15 cellular contexts compared by ENCODE assay signal in genomic region chr6:44649365-44650025, GRCh38.
DNase-seq lines count a peak whose midpoint lies in the region; ATAC-seq and TF ChIP-seq lines count a peak whose summit lies in the region.
"Had no signal": no experiment of that assay in that cellular context is flagged by ENCODE, and none has a peak within 500 bp of the region (broad histone marks: within the 10 kb centered on the region; RNA-seq: fewer than 3 reads in every experiment).

No MANE protein-coding gene starts in this region.

- no peak overlapping the region for H3K18ac ChIP-seq in IMR-90 (ENCODE audit: low read depth, low read length)
- no peak overlapping the region for H3K18ac ChIP-seq in mesendoderm (ENCODE audit: low read length)

- peak; percentile 36 for ATAC-seq in CD8-positive, alpha-beta T cell
- ATAC-seq in IMR-90 (ENCODE audit: low read depth) (peak; percentile 44), GM19023 (IDR thresholded peaks at IDR 0.05; ENCODE audit: unreplicated experiment) (no peak)

- no peak overlapping the region for H2BK5ac ChIP-seq in IMR-90 (ENCODE audit: low read depth, low read length, poor library complexity, severe bottlenecking)
- H2BK5ac ChIP-seq in mesendoderm (ENCODE audit: low read length) = no peak overlapping the region

- no peaks in the 10 kb centered on the region for H3K36me3 Mint-ChIP-seq in CD8-positive, alpha-beta T cell

- POLR2A ChIA-PET in CD8-positive, alpha-beta T cell (lab: Charles Lee) = no interaction called here
- POLR2A ChIA-PET in IMR-90 (lab: Charles Lee; ENCODE audit: unreplicated experiment) = no interaction called here

- no TSS peak for BruUV-seq in IMR-90 (replicated peaks; lab: Mats Ljungman, UMichigan)

- H3K56ac ChIP-seq in IMR-90 (ENCODE audit: extremely low read depth, insufficient read depth, low read length) (no peak overlapping the region), mesendoderm (ENCODE audit: low read length) (no peak overlapping the region)

- H3K27ac Mint-ChIP-seq in CD8-positive, alpha-beta T cell = no peak overlapping the region
- H3K27ac Mint-ChIP-seq: dendritic cell treated with granulocyte-macrophage colony-stimulating factor and Interleukin-4, amounts not matched to agents 40 ng/mL and 50 ng/mL, for 4 days had no signal

- CTCF ChIA-PET in CD8-positive, alpha-beta T cell (lab: Charles Lee) = interaction anchor here (1.2 to 2.5 kb wide), 2 partner anchors 770 to 1065 kb away, joined by 3 to 9 read pairs; no protein-coding TSS in a partner anchor
- CTCF ChIA-PET in IMR-90 (lab: Yijun Ruan, JAX) = interaction anchor here (1.4 kb wide), 1 partner anchor 174 kb away, joined by 5 read pairs; no protein-coding TSS in a partner anchor

- intact Hi-C loops in CD8-positive, alpha-beta T cell (cut with DNase I, micrococcal nuclease) = loop anchor here (10.0 kb wide), 2 partner anchors 175 to 685 kb away; no protein-coding TSS in a partner anchor
- intact Hi-C loops in IMR-90 (cut with micrococcal nuclease) = loop anchor here (2.0 kb wide), 1 partner anchor 67 kb away; no protein-coding TSS in a partner anchor

- H3K27me3 ChIP-seq in CD8-positive, alpha-beta T cell (ENCODE audit: insufficient read depth, low read length) = no peaks in the 10 kb centered on the region
- H3K27me3 ChIP-seq in IMR-90 (ENCODE audit: control insufficient read depth, insufficient read depth, low read length) (no peaks in the 10 kb centered on the region; the same call in 1 of the 2 replicates), mesendoderm (ENCODE audit: insufficient read depth, low read length, poor library complexity) (no peaks in the 10 kb centered on the region)

- no peak overlapping the region for H2AFZ ChIP-seq in IMR-90 (replicated peaks; ENCODE audit: low read length, poor library complexity)

- no peak overlapping the region for H3K4me3 ChIP-seq in CD8-positive, alpha-beta T cell (ENCODE audit: low read depth, low read length)
- no peak overlapping the region for H3K4me3 ChIP-seq in IMR-90 (ENCODE audit: insufficient read depth, low read depth, low read length)
- no peak overlapping the region for H3K4me3 ChIP-seq in astrocyte of the cerebellum (ENCODE audit: low read depth, low read length)
- no peak overlapping the region for H3K4me3 ChIP-seq in mesendoderm (ENCODE audit: low read length)
- H3K4me3 ChIP-seq: BLaER1, MG63 had no signal

- no peak overlapping the region for H2AK5ac ChIP-seq in IMR-90 (ENCODE audit: low read depth, low read length)
- peak overlapping the region; percentile 20 for H2AK5ac ChIP-seq in mesendoderm (ENCODE audit: low read length)

- H3K27ac ChIP-seq in CD8-positive, alpha-beta T cell (ENCODE audit: low read depth, low read length) = no peak overlapping the region
- H3K27ac ChIP-seq in IMR-90 (ENCODE audit: insufficient read depth, low read length) (no peak overlapping the region), mesendoderm (ENCODE audit: low read depth, low read length) (no peak overlapping the region)
- H3K27ac ChIP-seq: BLaER1 had no signal

- no peak for TF ChIP-seq RAD21 in IMR-90 (IDR thresholded peaks at IDR 0.05; ENCODE audit: low read length)

- H2BK15ac ChIP-seq in IMR-90 (ENCODE audit: low read depth, low read length) (no peak overlapping the region), mesendoderm (replicated peaks; ENCODE audit: low read depth) (no peak overlapping the region)

- H4K5ac ChIP-seq in IMR-90 (ENCODE audit: low read depth, low read length) = no peak overlapping the region
- H4K5ac ChIP-seq in mesendoderm (ENCODE audit: low read length) = no peak overlapping the region

- no peaks in the 10 kb centered on the region for H3K36me3 ChIP-seq in CD8-positive, alpha-beta T cell (ENCODE audit: insufficient read depth, low read length)
- H3K36me3 ChIP-seq in IMR-90 (ENCODE audit: control insufficient read depth, insufficient read depth, low read length) (no peaks in the 10 kb centered on the region), mesendoderm (ENCODE audit: control insufficient read depth, insufficient read depth, low read length) (no peaks in the 10 kb centered on the region)
- H3K36me3 ChIP-seq: BLaER1, MG63 had no signal

- no peaks in the 10 kb centered on the region for H3K4me1 Mint-ChIP-seq in CD8-positive, alpha-beta T cell (ENCODE audit: low read depth)

- H3K9me3 Mint-ChIP-seq in CD8-positive, alpha-beta T cell = peaks cover 2% of the 10 kb centered on the region
- H3K9me3 Mint-ChIP-seq: dendritic cell treated with granulocyte-macrophage colony-stimulating factor and Interleukin-4, amounts not matched to agents 40 ng/mL and 50 ng/mL, for 4 days had no signal

- H4K20me1 ChIP-seq in IMR-90 (ENCODE audit: insufficient read depth, low read length) = no peaks in the 10 kb centered on the region
- H4K20me1 ChIP-seq: BLaER1 had no signal

- H3K79me1 ChIP-seq in IMR-90 (ENCODE audit: low read depth in 1 of 2, low read length in 2 of 2) = no peaks in the 10 kb centered on the region
- H3K79me1 ChIP-seq in mesendoderm (ENCODE audit: low read length) = no peaks in the 10 kb centered on the region

- H3K4ac ChIP-seq in IMR-90 (ENCODE audit: low read depth, low read length) (no peak overlapping the region), mesendoderm (ENCODE audit: low read depth, low read length) (no peak overlapping the region)

- H2BK120ac ChIP-seq in IMR-90 (ENCODE audit: low read depth, low read length) (no peak overlapping the region), mesendoderm (ENCODE audit: low read depth, low read length) (no peak overlapping the region)

- no peak overlapping the region for H3K9ac ChIP-seq in IMR-90 (ENCODE audit: low read depth, low read length)
- H3K9ac ChIP-seq in mesendoderm (ENCODE audit: low read length) = no peak overlapping the region
- H3K9ac ChIP-seq: BLaER1 had no signal

- DNase-seq in CD8-positive, alpha-beta T cell = no peak
- DNase-seq in IMR-90 = peak; percentile 61
- peak; percentile 74 for DNase-seq in astrocyte of the cerebellum (ENCODE audit: low read depth)
- no peak for DNase-seq in mesendoderm
- DNase-seq in T-helper 9 cell = no peak
- DNase-seq in COLO829 (ENCODE audit: low spot score) = no peak
- DNase-seq in SK-N-DZ (ENCODE audit: low spot score) = no peak
- DNase-seq: activated T-cell treated with anti-CD3 and anti-CD28 coated beads, Interleukin-2, amount 50 U/mL, for 1 hour; kidney; MG63; NCI-H2107; stimulated activated naive CD4-positive, alpha-beta T cell treated with Interleukin-2 at 50 U/mL for 16 hours had no signal

- H4K8ac ChIP-seq in IMR-90 (ENCODE audit: low read depth in 2 of 2, low read length in 2 of 2) (no peak overlapping the region), mesendoderm (ENCODE audit: low read depth, low read length) (no peak overlapping the region)

- H3K9me1 ChIP-seq in IMR-90 (ENCODE audit: insufficient read depth, low read length) = peaks cover 4% of the 10 kb centered on the region; the same call in 1 of the 2 replicates

- in situ Hi-C loops in IMR-90 (cut with MboI; ENCODE audit: low sequenced_read_pairs) = loop anchor here (10.0 to 25.0 kb wide), 3 partner anchors 175 to 1263 kb away; no protein-coding TSS in a partner anchor
- in situ Hi-C loops in astrocyte of the cerebellum (cut with HindIII; ENCODE audit: low sequenced_read_pairs) = loop anchor here (25.0 kb wide), 2 partner anchors 438 to 1288 kb away; no protein-coding TSS in a partner anchor

- H3K27me3 Mint-ChIP-seq in CD8-positive, alpha-beta T cell (ENCODE audit: low read depth) = peaks cover 7% of the 10 kb centered on the region

- H3K4me1 ChIP-seq in CD8-positive, alpha-beta T cell (ENCODE audit: insufficient read depth, low read length) = no peaks in the 10 kb centered on the region
- H3K4me1 ChIP-seq in IMR-90 (ENCODE audit: control insufficient read depth, insufficient read depth, low read length) = peaks cover 5% of the 10 kb centered on the region
- peaks cover 6% of the 10 kb centered on the region for H3K4me1 ChIP-seq in mesendoderm (ENCODE audit: control insufficient read depth, low read depth, low read length)

- WGBS in IMR-90 (ENCODE audit: extremely low coverage in 2 of 2, insufficient read length in 1 of 2), 2 experiments = no CpG with 5 or more reads among the region's 4 CpGs
- WGBS in mesendoderm (ENCODE audit: extremely low coverage, insufficient coverage, low lambda C conversion rate) = no CpG with 5 or more reads among the region's 4 CpGs

- no peaks in the 10 kb centered on the region for H3K79me2 ChIP-seq in mesendoderm (ENCODE audit: control insufficient read depth, insufficient read depth, low read length)

- no peak overlapping the region for H2AK9ac ChIP-seq in IMR-90 (replicated peaks; ENCODE audit: low read depth, low read length, poor library complexity)

- dilution Hi-C loops in IMR-90 (cut with HindIII; ENCODE audit: low sequenced_read_pairs, unreplicated experiment) = no loop called here

- no peak overlapping the region for H3K4me3 Mint-ChIP-seq in CD8-positive, alpha-beta T cell
- H3K4me3 Mint-ChIP-seq: dendritic cell treated with granulocyte-macrophage colony-stimulating factor and Interleukin-4, amounts not matched to agents 40 ng/mL and 50 ng/mL, for 4 days had no signal

- H3K23ac ChIP-seq in IMR-90 (ENCODE audit: low read depth, low read length) (no peak overlapping the region), mesendoderm (ENCODE audit: low read length) (no peak overlapping the region)

- no peak for TF ChIP-seq POLR2A in IMR-90 (IDR thresholded peaks at IDR 0.05; ENCODE audit: low read depth, low read length)

- no peak overlapping the region for H2BK20ac ChIP-seq in IMR-90 (ENCODE audit: low read depth, low read length)

- H3K4me2 ChIP-seq in IMR-90 (ENCODE audit: low read depth, low read length) = peak overlapping the region; percentile 25; the same call in 1 of the 2 replicates
- H3K4me2 ChIP-seq in mesendoderm (ENCODE audit: low read length) = no peak overlapping the region
- H3K4me2 ChIP-seq: BLaER1 had no signal

- no peak overlapping the region for H3K14ac ChIP-seq in IMR-90 (replicated peaks; ENCODE audit: low read depth, low read length)

- H4K91ac ChIP-seq in IMR-90 (ENCODE audit: insufficient read depth, low read depth, low read length) = no peak overlapping the region

- no peak for TF ChIP-seq CTCF in CD8-positive, alpha-beta T cell (IDR thresholded peaks at IDR 0.05)
- TF ChIP-seq CTCF in IMR-90 (conservative IDR thresholded peaks at IDR 0.05; ENCODE audit: low read depth, low read length) (no peak), astrocyte of the cerebellum (IDR thresholded peaks at IDR 0.05; ENCODE audit: low read depth, low read length, missing control alignments) (no peak)

- H3K9me3 ChIP-seq in CD8-positive, alpha-beta T cell (ENCODE audit: low read length) = no peaks in the 10 kb centered on the region
- H3K9me3 ChIP-seq in IMR-90 (ENCODE audit: control insufficient read depth, insufficient read depth, low read length) = no peaks in the 10 kb centered on the region
- H3K9me3 ChIP-seq: BLaER1 had no signal

TF ChIP-seq in IMR-90, 13 proteins besides CTCF, POLR2A, EP300 and RAD21 (continues in another document):
- no peak for TF ChIP-seq MXI1 (IDR thresholded peaks at IDR 0.05; ENCODE audit: borderline replicate concordance, low read depth, low read length)
- TF ChIP-seq CHD1 (IDR thresholded peaks at IDR 0.05; ENCODE audit: low read depth, low read length) = no peak

Comparison
In these comparisons a context has a peak if more than half of its experiments do, and no peak if none do; other contexts are left out.
1. DNase-seq: peak in IMR-90 (single experiment) and astrocyte of the cerebellum (single experiment); none in CD8-positive, alpha-beta T cell (0 of 7), mesendoderm (single experiment), T-helper 9 cell (single experiment), COLO829 (single experiment) and SK-N-DZ (single experiment).